25 cellular contexts compared by ENCODE assay signal in the genomic region with DNA sequence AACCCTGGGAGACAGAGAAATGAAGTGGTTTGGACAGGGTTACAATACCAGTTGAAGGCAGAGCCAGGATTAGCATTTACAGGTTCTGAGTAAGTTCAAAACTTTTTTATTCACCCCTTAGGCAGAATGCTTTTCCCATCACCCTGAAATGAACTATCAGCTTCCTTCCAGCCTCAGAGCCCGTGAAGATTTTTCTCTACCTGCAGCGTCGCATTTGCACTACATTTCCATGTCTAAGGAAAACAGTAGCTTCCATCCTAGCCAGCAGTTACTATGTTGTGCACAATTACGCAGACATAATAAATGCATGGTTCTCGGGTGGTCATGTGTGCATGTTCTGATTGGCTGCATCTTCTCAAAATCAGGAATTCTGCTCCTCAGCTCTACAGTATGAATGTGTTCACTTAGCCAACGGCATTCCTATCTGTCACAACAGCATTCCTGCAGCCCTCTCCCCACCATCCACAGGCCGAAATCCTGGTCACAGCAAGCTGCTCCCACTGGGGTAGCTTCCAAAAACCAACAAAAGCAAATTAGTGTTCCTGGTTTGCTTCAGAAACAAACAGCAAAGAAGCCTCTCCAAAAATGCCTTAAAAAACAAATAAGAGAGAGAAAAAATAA.
"Had no signal": no experiment of that assay in that cellular context is flagged by ENCODE, and none has a peak within 500 bp of the region (broad histone marks: within the 10 kb centered on the region; RNA-seq: fewer than 3 reads in every experiment).

No MANE protein-coding gene starts in this region.

- FAIRE-seq: keratinocyte had no signal

- H3K27me3 ChIP-seq: ascending aorta, esophagus muscularis mucosa, foreskin keratinocyte, heart right ventricle, testis, uterus had no signal

- H3K27ac ChIP-seq: ascending aorta, esophagus muscularis mucosa, foreskin keratinocyte, heart right ventricle, testis, uterus, WERI-Rb-1 had no signal

- ATAC-seq: foreskin keratinocyte; heart right ventricle; left cardiac atrium; left ventricle myocardium superior; naive thymus-derived CD8-positive, alpha-beta T cell; right cardiac atrium; stimulated activated naive CD8-positive, alpha-beta T cell treated with anti-CD3 and anti-CD28 coated beads, Interleukin-15, Interleukin-2, amounts not matched to agents 100 U/mL and 50 U/mL, for 24 hours; T-helper 17 cell had no signal

- H3K36me3 ChIP-seq: ascending aorta, esophagus muscularis mucosa, heart right ventricle, uterus, WERI-Rb-1 had no signal

- DNase-seq: activated CD4-positive, alpha-beta memory T cell treated with anti-CD3 and anti-CD28 coated beads for 36 hours; activated CD4-positive, alpha-beta T cell treated with anti-CD3 and anti-CD28 coated beads, Interleukin-2, amount 10 ng/mL, durations not matched to agents 24 days and 14 days; activated CD4-positive, CD25-positive, alpha-beta regulatory T cell treated with anti-CD3 and anti-CD28 coated beads, Interleukin-2, amount 50 U/mL, for 72 hours; activated CD8-positive, alpha-beta memory T cell treated with anti-CD3 and anti-CD28 coated beads, Interleukin-2, amount 50 U/mL, for 48 hours; activated gamma-delta T cell; activated naive CD4-positive, alpha-beta T cell treated with anti-CD3 and anti-CD28 coated beads, Interleukin-2, amount 10 ng/mL, durations not matched to agents 7 days and 5 days; activated naive CD8-positive, alpha-beta T cell treated with anti-CD3 and anti-CD28 coated beads, Interleukin-2, amount 10 ng/mL, durations not matched to agents 7 days and 5 days; activated T-cell treated with anti-CD3 and anti-CD28 coated beads, Interleukin-2, amount 50 U/mL, for 24 hours; foreskin keratinocyte; heart right ventricle; left cardiac atrium; left ventricle myocardium superior; midbrain; naive thymus-derived CD8-positive, alpha-beta T cell; right cardiac atrium; stimulated activated CD4-positive, alpha-beta T cell treated with anti-CD3 and anti-CD28 coated beads, Interleukin-2, amount 100 ng/mL, for 48 hours; stimulated activated naive CD8-positive, alpha-beta T cell treated with anti-CD3 and anti-CD28 coated beads, Interleukin-15, Interleukin-2, amounts not matched to agents 100 U/mL and 50 U/mL, for 24 hours; T-helper 17 cell; T1000; testis; uterus; WERI-Rb-1 had no signal

- H3K4me3 ChIP-seq: ascending aorta, esophagus muscularis mucosa, heart right ventricle, testis, uterus had no signal

- H3K9me3 ChIP-seq: ascending aorta, esophagus muscularis mucosa, heart right ventricle, testis, uterus had no signal

- H3K4me1 ChIP-seq: ascending aorta, esophagus muscularis mucosa, foreskin keratinocyte, heart right ventricle, testis, uterus had no signal
